ENCODE assay signal across 12 cellular contexts in genomic region chr12:54173906-54174471, GRCh38. TPM values are rescaled to one million over a fixed set of nuclear protein-coding genes. Genes with fewer than 3 reads are reported as not detected.
DNase-seq lines count a peak whose midpoint lies in the region; ATAC-seq, FAIRE-seq and TF ChIP-seq lines count a peak whose summit lies in the region.
"Had no signal": no experiment of that assay in that cellular context is flagged by ENCODE, and none has a peak within 500 bp of the region (broad histone marks: within the 10 kb centered on the region; RNA-seq: fewer than 3 reads in every experiment).

No MANE protein-coding gene starts in this region.

- peaks cover 3% of the 10 kb centered on the region; the same call in 1 of the 2 replicates for H3K4me1 ChIP-seq in Panc1 (ENCODE audit: control insufficient read depth, insufficient read depth, low read length)
- H3K4me1 ChIP-seq in keratinocyte (ENCODE audit: control insufficient read depth, extremely low read depth, insufficient read depth, low read length) = peaks cover 13% of the 10 kb centered on the region
- H3K4me1 ChIP-seq: prostate gland had no signal

- peaks cover 10% of the 10 kb centered on the region for H3K27me3 Mint-ChIP-seq in mesothelial cell of epicardium (ENCODE audit: low read depth)

- H3K79me2 ChIP-seq in keratinocyte (ENCODE audit: control insufficient read depth, insufficient read depth, low read length) = no peaks in the 10 kb centered on the region

- no peak overlapping the region for H3K27ac ChIP-seq in Panc1 (ENCODE audit: low read length)
- no peak overlapping the region for H3K27ac ChIP-seq in keratinocyte (ENCODE audit: control insufficient read depth, insufficient read depth, low read length)
- H3K27ac ChIP-seq: prostate gland had no signal

- peak; percentile 8 for DNase-seq in stimulated activated CD4-positive, alpha-beta T cell treated with anti-CD3 and anti-CD28 coated beads, Interleukin-1b, Interleukin-23, amount 100 ng/mL, for 48 hours
- no peak for DNase-seq in stimulated activated CD4-positive, alpha-beta T cell treated with anti-CD3 and anti-CD28 coated beads, Interleukin-4, amount 100 ng/mL, for 4 hours
- DNase-seq in Panc1 (ENCODE audit: low read depth, low spot score) (no peak), keratinocyte (ENCODE audit: low read depth, low spot score) (no peak), mesothelial cell of epicardium (ENCODE audit: low spot score in 2 of 2, unreplicated experiment in 2 of 2) (no peak), DMS 273 (lab: John Stamatoyannopoulos, UW; ENCODE audit: unreplicated experiment) (no peak), NCI-H1048 (lab: John Stamatoyannopoulos, UW) (no peak)
- DNase-seq: activated gamma-delta T cell treated with Interleukin-2 at 50 U/mL for 16 hours had no signal

- H3K9me3 Mint-ChIP-seq in mesothelial cell of epicardium = no peaks in the 10 kb centered on the region
- H3K9me3 Mint-ChIP-seq: CD4-positive, alpha-beta T cell; memory B cell had no signal

- peak overlapping the region; percentile 33 to 40; a peak in 3 of 4 replicates for H3K4me3 ChIP-seq in Panc1 (ENCODE audit: low read depth in 2 of 2, low read length in 2 of 2)
- peak overlapping the region in 2 of 3 experiments; percentile 53 to 68 for H3K4me3 ChIP-seq in keratinocyte (ENCODE audit: control insufficient read depth in 2 of 3, extremely low read depth in 1 of 3, insufficient read depth in 2 of 3, low read depth in 1 of 3, low read length in 3 of 3)

- FAIRE-seq in keratinocyte (lab: Jason Lieb, UNC) = peak; percentile 23

- no peaks in the 10 kb centered on the region for H3K36me3 Mint-ChIP-seq in mesothelial cell of epicardium

- no peak overlapping the region for H3K4me3 Mint-ChIP-seq in mesothelial cell of epicardium
- H3K4me3 Mint-ChIP-seq: CD4-positive, alpha-beta T cell; memory B cell had no signal

- peak overlapping the region; percentile 75 for H3K4me2 ChIP-seq in keratinocyte (ENCODE audit: control insufficient read depth, extremely low read depth, insufficient read depth, low read depth, low read length)

- ATAC-seq in Panc1 (0 out of 2 replicates have a peak, but pooled peaks have one; percentile 13), HG03342 (IDR thresholded peaks at IDR 0.05; ENCODE audit: unreplicated experiment) (no peak)

- H3K36me3 ChIP-seq in Panc1 (ENCODE audit: control insufficient read depth, insufficient read depth, low read length) (no peaks in the 10 kb centered on the region), keratinocyte (ENCODE audit: control insufficient read depth in 2 of 2, extremely low read depth in 1 of 2, insufficient read depth in 2 of 2, low read length in 2 of 2) (no peaks in the 10 kb centered on the region)
- H3K36me3 ChIP-seq: prostate gland had no signal

- H3K27me3 ChIP-seq in Panc1 (ENCODE audit: control insufficient read depth, insufficient read depth, low read length) (peaks cover 13% of the 10 kb centered on the region), keratinocyte (ENCODE audit: control insufficient read depth, extremely low read depth, insufficient read depth, low read length) (peaks cover 20% of the 10 kb centered on the region)

- peak overlapping the region; percentile 43 for H3K9ac ChIP-seq in keratinocyte (ENCODE audit: control insufficient read depth, extremely low read depth, insufficient read depth, low read length)

- H3K4me1 Mint-ChIP-seq in mesothelial cell of epicardium = peaks cover 10% of the 10 kb centered on the region

- dilution Hi-C loops in keratinocyte (cut with MboI; ENCODE audit: extremely low pct_ligation_motif_present, low sequenced_read_pairs) = no loop called here

- no peak overlapping the region for H3K27ac Mint-ChIP-seq in mesothelial cell of epicardium
- H3K27ac Mint-ChIP-seq: CD4-positive, alpha-beta T cell; memory B cell had no signal

- H2AFZ ChIP-seq in keratinocyte (ENCODE audit: control insufficient read depth, low read length) = no peak overlapping the region

- CTCF ChIA-PET in Panc1 (lab: Charles Lee) = interaction anchor here (1.1 kb wide), 1 partner anchor 18 kb away, joined by 3 read pairs; no protein-coding TSS in a partner anchor

- H3K9me3 ChIP-seq in Panc1 (ENCODE audit: control insufficient read depth, insufficient read depth, low read depth, low read length) = no peaks in the 10 kb centered on the region
- H3K9me3 ChIP-seq in keratinocyte (ENCODE audit: control insufficient read depth, low read depth, low read length) = no peaks in the 10 kb centered on the region
- H3K9me3 ChIP-seq: prostate gland had no signal

- in situ Hi-C loops in Panc1 (cut with HindIII; ENCODE audit: low pct_unique_long_range_greater_than_20kb, low sequenced_read_pairs) = no loop called here

- no peak for TF ChIP-seq CTCF in Panc1 (IDR thresholded peaks at IDR 0.05)
- no peak for TF ChIP-seq CTCF in keratinocyte (optimal IDR thresholded peaks at IDR 0.05 in 1 of 3, IDR thresholded peaks at IDR 0.05 in 1 of 3, conservative IDR thresholded peaks at IDR 0.05 in 1 of 3; ENCODE audit: extremely low read depth in 1 of 3, insufficient read depth in 2 of 3, low read length in 3 of 3)
- TF ChIP-seq CTCF in mesothelial cell of epicardium (IDR thresholded peaks at IDR 0.05; ENCODE audit: unreplicated experiment) = no peak

- H4K20me1 ChIP-seq in keratinocyte (ENCODE audit: control insufficient read depth, extremely low read depth, insufficient read depth, low read length) = no peaks in the 10 kb centered on the region

- POLR2A ChIA-PET in Panc1 (lab: Charles Lee) = interaction anchor here (0.6 kb wide), 1 partner anchor 85 kb away, joined by 3 read pairs; no protein-coding TSS in a partner anchor

- H3K9me1 ChIP-seq in keratinocyte (ENCODE audit: control insufficient read depth, extremely low read depth, insufficient read depth, low read length) = no peaks in the 10 kb centered on the region

- no TSS peak for BruUV-seq in Panc1 (replicated peaks; lab: Mats Ljungman, UMichigan)

- intact Hi-C loops in Panc1 (cut with micrococcal nuclease; ENCODE audit: unreplicated experiment) = no loop called here

RNA-seq across cellular contexts. Expression of gene SMUG1, which starts 14.8 kb away (rescaled TPM):
- total RNA-seq in Panc1 (2021; ENCODE audit: unreplicated experiment) = 43.3 TPM
- polyA plus RNA-seq in Panc1 (2012; ENCODE audit: insufficient read length) = 42.9 TPM
- polyA plus RNA-seq in keratinocyte = 38.6 to 45.3 TPM (median 39.6 TPM) in 3 replicates
- 9.8 TPM for polyA plus RNA-seq in keratinocyte (2011; ENCODE audit: low read depth)
- polyA plus RNA-seq in keratinocyte (2011; cell fraction: cytosol; rRNA removed) = 38.3 and 38.5 TPM in 2 replicates
- 38.9 and 40.0 TPM in 2 replicates for polyA plus RNA-seq in keratinocyte (2011; cell fraction: nucleus; rRNA removed)
- 26.1 and 42.4 TPM in 2 replicates for polyA plus RNA-seq in keratinocyte (2012; ENCODE audit: low replicate concordance)
- 32.2 to 39.6 TPM (median 33.1 TPM) in 3 replicates for polyA minus RNA-seq in keratinocyte
- polyA minus RNA-seq in keratinocyte (2011; cell fraction: cytosol; rRNA and poly(A)+ RNA removed) = 32.0 TPM
- polyA minus RNA-seq in keratinocyte (2011; cell fraction: nucleus; rRNA and poly(A)+ RNA removed) = 12.1 and 16.8 TPM in 2 replicates
- 39.5 to 47.1 TPM (median 46.1 TPM) in 3 replicates for total RNA-seq in mesothelial cell of epicardium
